Comparison of ENCODE assay signal across 8 cellular contexts in genomic region chr14:69682607-69683263, GRCh38.
DNase-seq lines count a peak whose midpoint lies in the region; ATAC-seq and TF ChIP-seq lines count a peak whose summit lies in the region.

No MANE protein-coding gene starts in this region.

- H3K9me3 Mint-ChIP-seq in central memory CD8-positive, alpha-beta T cell: no peaks in the 10 kb centered on the region

- H3K14ac ChIP-seq in neuronal stem cell (ENCODE audit: low read length): no peak overlapping the region

- WGBS in neuronal stem cell (ENCODE audit: extremely low coverage in 2 of 2, insufficient read length in 2 of 2, insufficient replicate concordance in 1 of 2), 2 donors: no CpG with 5 or more reads among the region's 1 CpG
- WGBS in ovary, 3 donors: 3 to 13% (median 5%) methylated on average over 1 of the region's 1 CpG

- H3K9ac ChIP-seq in neuronal stem cell (ENCODE audit: low read depth, low read length, poor library complexity): no peak overlapping the region

- H3K36me3 ChIP-seq in DOHH2 (ENCODE audit: control insufficient read depth, low read length) (0 out of 2 replicates have a peak, but pooled peaks cover 5% of the 10 kb centered on the region), neuronal stem cell (replicated peaks in 1 of 2; ENCODE audit: control insufficient read depth in 2 of 2, insufficient read depth in 2 of 2, low read length in 2 of 2) (no peaks in the 10 kb centered on the region), ovary (no peaks in the 10 kb centered on the region)

- H2AK5ac ChIP-seq in neuronal stem cell (ENCODE audit: low read depth, low read length): no peak overlapping the region

- H3K79me2 ChIP-seq in DOHH2 (ENCODE audit: control insufficient read depth, low read length): peaks cover 69% of the 10 kb centered on the region

- H3K23ac ChIP-seq in neuronal stem cell (ENCODE audit: low read depth, low read length, poor library complexity): no peak overlapping the region

- H3K27me3 Mint-ChIP-seq in central memory CD8-positive, alpha-beta T cell: no peaks in the 10 kb centered on the region

- H3K4me3 Mint-ChIP-seq in central memory CD8-positive, alpha-beta T cell: no peak overlapping the region

- H2BK12ac ChIP-seq in neuronal stem cell (ENCODE audit: low read length): no peak overlapping the region

- H2BK5ac ChIP-seq in neuronal stem cell (ENCODE audit: low read length): no peak overlapping the region

- H3K4me2 ChIP-seq in DOHH2 (ENCODE audit: low read length) (peak overlapping the region; percentile 16; the same call in 1 of the 2 replicates), neuronal stem cell (ENCODE audit: insufficient read depth, low read length, poor library complexity, severe bottlenecking) (no peak overlapping the region)

- TF ChIP-seq CTCF in DOHH2 (IDR thresholded peaks at IDR 0.05; ENCODE audit: low read depth, low read length, poor library complexity, severe bottlenecking): no peak
- no peak for TF ChIP-seq CTCF in ovary (IDR thresholded peaks at IDR 0.05)

- no peak for TF ChIP-seq EP300 in ovary (IDR thresholded peaks at IDR 0.05)

- H3K18ac ChIP-seq in neuronal stem cell (ENCODE audit: low read length): peak overlapping the region; percentile 18

- intact Hi-C loops in ovary (cut with DNase I): no loop called here

- H3K36me3 Mint-ChIP-seq in central memory CD8-positive, alpha-beta T cell (ENCODE audit: insufficient read depth): peaks cover 8% of the 10 kb centered on the region

- no peak for TF ChIP-seq POLR2A in ovary (IDR thresholded peaks at IDR 0.05)

- H3K27me3 ChIP-seq in DOHH2 (ENCODE audit: control insufficient read depth, low read length) (no peaks in the 10 kb centered on the region), neuronal stem cell (ENCODE audit: control insufficient read depth in 3 of 3, insufficient read depth in 3 of 3, low read depth in 1 of 3, low read length in 3 of 3) (no peaks in the 10 kb centered on the region), ovary (no peaks in the 10 kb centered on the region)

- no peak overlapping the region for H2AFZ ChIP-seq in neuronal stem cell (ENCODE audit: low read length)

- no peak overlapping the region for H3K4ac ChIP-seq in neuronal stem cell (ENCODE audit: low read length)

- no peak overlapping the region for H3K4me3 ChIP-seq in DOHH2 (ENCODE audit: low read length)
- H3K4me3 ChIP-seq in neuronal stem cell (ENCODE audit: low read length in 2 of 2): no peak overlapping the region
- H3K4me3 ChIP-seq in ovary: no peak overlapping the region

- peaks cover 66% of the 10 kb centered on the region for H3K4me1 Mint-ChIP-seq in central memory CD8-positive, alpha-beta T cell

- H3F3A ChIP-seq in DOHH2 (ENCODE audit: control insufficient read depth, insufficient read depth): no peaks in the 10 kb centered on the region

- no peaks in the 10 kb centered on the region for H3K9me3 ChIP-seq in DOHH2 (ENCODE audit: control insufficient read depth, insufficient read depth, low read length)
- no peaks in the 10 kb centered on the region for H3K9me3 ChIP-seq in neuronal stem cell (replicated peaks in 1 of 2; ENCODE audit: control insufficient read depth in 2 of 2, insufficient read depth in 1 of 2, low read depth in 1 of 2, low read length in 2 of 2)
- H3K9me3 ChIP-seq in ovary: no peaks in the 10 kb centered on the region

- H3K27ac Mint-ChIP-seq in central memory CD8-positive, alpha-beta T cell (ENCODE audit: low read depth): peak overlapping the region; percentile 1

- H3K79me1 ChIP-seq in neuronal stem cell (ENCODE audit: low read depth, low read length): no peaks in the 10 kb centered on the region

- ATAC-seq in central memory CD8-positive, alpha-beta T cell (replicated peaks; ENCODE audit: extremely low read depth, poor library complexity, severe bottlenecking): peak; percentile 44
- no peak for ATAC-seq in HG03469 (IDR thresholded peaks at IDR 0.05; ENCODE audit: unreplicated experiment)

- H4K20me1 ChIP-seq in DOHH2 (ENCODE audit: control insufficient read depth, insufficient read depth, low read depth, low read length): peaks cover 4% of the 10 kb centered on the region; the same call in 1 of the 2 replicates

- no peaks in the 10 kb centered on the region for H3K9me2 ChIP-seq in DOHH2 (replicated peaks; ENCODE audit: control insufficient read depth, low read length)

- no peak overlapping the region for H4K91ac ChIP-seq in neuronal stem cell (ENCODE audit: low read depth, low read length, poor library complexity)

- H3K27ac ChIP-seq in DOHH2 (ENCODE audit: low read depth, low read length) (no peak overlapping the region), neuronal stem cell (replicated peaks; ENCODE audit: low read length) (no peak overlapping the region), ovary (peak overlapping the region in 1 of 2 donors; percentile 60)

- H2BK15ac ChIP-seq in neuronal stem cell (ENCODE audit: low read length): no peak overlapping the region

- H4K8ac ChIP-seq in neuronal stem cell (ENCODE audit: low read depth, low read length): no peak overlapping the region

- H2BK120ac ChIP-seq in neuronal stem cell (ENCODE audit: low read depth, low read length): no peak overlapping the region

- DNase-seq in NCI-H82 treated with DMSO at 0.1 percent for 48 hours (lab: John Stamatoyannopoulos, UW; ENCODE audit: unreplicated experiment): peak; percentile 31
- DNase-seq in central memory CD8-positive, alpha-beta T cell (ENCODE audit: low spot score in 2 of 2): no peak
- DNase-seq in neuronal stem cell (ENCODE audit: low spot score): no peak
- no peak for DNase-seq in ovary
- no peak for DNase-seq in activated effector memory CD4-positive, alpha-beta T cell treated with anti-CD3 and anti-CD28 coated beads, Interleukin-2, amount 50 U/mL, for 16 hours
- no peak for DNase-seq in mesenteric fat pad (ENCODE audit: low spot score)

- H3K4me1 ChIP-seq in DOHH2 (ENCODE audit: control insufficient read depth, low read length) (peaks cover 48% of the 10 kb centered on the region), neuronal stem cell (ENCODE audit: control insufficient read depth in 2 of 2, insufficient read depth in 1 of 2, low read depth in 1 of 2, low read length in 2 of 2) (peaks cover 7 to 14% of the 10 kb centered on the region in 2 donors), ovary (ENCODE audit: insufficient read depth) (peaks cover 25% of the 10 kb centered on the region)
